In the genomic region with DNA sequence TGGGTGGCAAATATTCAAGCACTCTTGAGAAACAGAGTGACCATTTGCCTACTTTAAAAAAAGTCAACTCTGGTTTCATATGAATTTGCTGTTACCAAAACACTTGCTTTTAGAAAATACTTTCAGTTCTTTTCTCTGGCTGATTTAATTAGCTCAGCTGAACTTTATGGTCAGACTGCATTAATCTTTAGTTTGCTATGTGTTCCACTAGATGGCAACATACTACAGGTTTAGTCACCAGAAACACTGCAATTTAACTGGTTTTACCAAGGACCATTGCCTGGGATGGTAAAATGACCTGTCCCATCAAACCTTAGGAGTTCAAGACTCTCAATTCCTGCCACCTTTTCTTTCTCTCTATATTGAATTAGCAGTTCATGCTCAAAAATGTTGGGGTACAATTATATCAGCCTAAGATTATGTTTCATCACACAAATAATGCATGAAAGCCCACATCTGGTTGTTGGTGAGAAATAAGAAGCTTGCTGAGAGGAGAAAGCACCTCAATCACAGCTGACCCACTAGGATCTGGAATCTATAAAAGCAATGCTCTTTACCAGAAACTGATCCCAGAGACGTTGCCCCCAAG, we compare ENCODE assay signal across 8 cellular contexts. TPM values are rescaled to one million over a fixed set of nuclear protein-coding genes. Genes with fewer than 3 reads are reported as not detected.
DNase-seq lines count a peak whose midpoint lies in the region; ATAC-seq, FAIRE-seq and TF ChIP-seq lines count a peak whose summit lies in the region.

No MANE protein-coding gene starts in this region.

- H4K20me1 ChIP-seq in DOHH2 (ENCODE audit: control insufficient read depth, insufficient read depth, low read depth, low read length), result no peaks in the 10 kb centered on the region; the same call in 1 of the 2 replicates

- H3K4me3 ChIP-seq in DOHH2 (ENCODE audit: low read length), result no peak overlapping the region

- no peaks in the 10 kb centered on the region for H3F3A ChIP-seq in DOHH2 (ENCODE audit: control insufficient read depth, insufficient read depth)

- peaks cover 8% of the 10 kb centered on the region for H3K27me3 ChIP-seq in DOHH2 (ENCODE audit: control insufficient read depth, low read length)

- TF ChIP-seq CTCF in DOHH2 (IDR thresholded peaks at IDR 0.05; ENCODE audit: low read depth, low read length, poor library complexity, severe bottlenecking), result peak; percentile 65

- H3K9me3 ChIP-seq in DOHH2 (ENCODE audit: control insufficient read depth, insufficient read depth, low read length), result no peaks in the 10 kb centered on the region

- FAIRE-seq in RCC 7860 (lab: Jason Lieb, UNC) (peak; percentile 70), endometrium (lab: Jason Lieb, UNC) (peak; percentile 92)

- H3K79me2 ChIP-seq in DOHH2 (ENCODE audit: control insufficient read depth, low read length), result no peaks in the 10 kb centered on the region

- no peaks in the 10 kb centered on the region for H3K4me1 ChIP-seq in DOHH2 (ENCODE audit: control insufficient read depth, low read length)

- H3K4me2 ChIP-seq in DOHH2 (ENCODE audit: low read length), result no peak overlapping the region

- no peaks in the 10 kb centered on the region for H3K36me3 ChIP-seq in DOHH2 (ENCODE audit: control insufficient read depth, low read length)

- DNase-seq in RCC 7860 (ENCODE audit: low spot score), result peak; percentile 42
- peak; percentile 49 for DNase-seq in myocyte (ENCODE audit: low read depth)
- no peak for DNase-seq in effector CD4-positive, alpha-beta T cell

- ATAC-seq in GM19351 (IDR thresholded peaks at IDR 0.05; ENCODE audit: unreplicated experiment) (peak; percentile 88), HG03460 (IDR thresholded peaks at IDR 0.05; ENCODE audit: unreplicated experiment) (peak; percentile 71), GM21515 (IDR thresholded peaks at IDR 0.05; ENCODE audit: unreplicated experiment) (no peak)

- H3K27ac ChIP-seq in DOHH2 (ENCODE audit: low read depth, low read length), result no peak overlapping the region

- H3K9me2 ChIP-seq in DOHH2 (replicated peaks; ENCODE audit: control insufficient read depth, low read length), result no peaks in the 10 kb centered on the region

RNA-seq across cellular contexts. Expression of a gene that starts 14.2 kb away (rescaled TPM):
- total RNA-seq in myocyte, result 0.42 and 0.64 TPM in 2 replicates
- 1.4 TPM for polyA plus RNA-seq in myocyte (2012)

RNA-seq across cellular contexts. Expression of a gene that starts 42.7 kb away (rescaled TPM):
- not detected in 2 replicates for total RNA-seq in myocyte
- polyA plus RNA-seq in myocyte (2012), result not detected
